In genomic region chr15:64681424-64682024, GRCh38 we compare ENCODE assay signal across 8 cellular contexts.
DNase-seq lines count a peak whose midpoint lies in the region; ATAC-seq and TF ChIP-seq lines count a peak whose summit lies in the region.

No MANE protein-coding gene starts in this region.

- H4K20me1 ChIP-seq in DOHH2 (ENCODE audit: control insufficient read depth, insufficient read depth, low read depth, low read length) = no peaks in the 10 kb centered on the region

- peaks cover 40% of the 10 kb centered on the region for H3K36me3 ChIP-seq in DOHH2 (ENCODE audit: control insufficient read depth, low read length)
- peaks cover 0 to 77% (median 0%) of the 10 kb centered on the region in 3 donors for H3K36me3 ChIP-seq in Peyer's patch

- no peak overlapping the region for H3K4me2 ChIP-seq in DOHH2 (ENCODE audit: low read length)

- H3K9me3 ChIP-seq in DOHH2 (ENCODE audit: control insufficient read depth, insufficient read depth, low read length) = no peaks in the 10 kb centered on the region
- H3K9me3 ChIP-seq in Peyer's patch = no peaks in the 10 kb centered on the region

- no peaks in the 10 kb centered on the region for H3K79me2 ChIP-seq in DOHH2 (ENCODE audit: control insufficient read depth, low read length)

- TF ChIP-seq CTCF in DOHH2 (IDR thresholded peaks at IDR 0.05; ENCODE audit: low read depth, low read length, poor library complexity, severe bottlenecking) (peak; percentile 47), Peyer's patch (IDR thresholded peaks at IDR 0.05) (peak in 4 of 6 experiments; percentile 60 to 88 (median 86))

- H3K27ac ChIP-seq in DOHH2 (ENCODE audit: low read depth, low read length) (no peak overlapping the region), Peyer's patch (no peak overlapping the region)

- DNase-seq in HuH-7 (ENCODE audit: low spot score) (peak; percentile 89), Peyer's patch (peak in 1 of 3 donors; percentile 53), ecto neural progenitor cell (ENCODE audit: low spot score) (peak; percentile 67), lung microvascular endothelial cell (ENCODE audit: low read depth in 2 of 2) (peak; percentile 72 to 78), globus pallidus (ENCODE audit: low spot score) (no peak)

- no peaks in the 10 kb centered on the region for H3K9me2 ChIP-seq in DOHH2 (replicated peaks; ENCODE audit: control insufficient read depth, low read length)

- H3K27me3 ChIP-seq in DOHH2 (ENCODE audit: control insufficient read depth, low read length) (no peaks in the 10 kb centered on the region), Peyer's patch (no peaks in the 10 kb centered on the region)

- H3K4me1 ChIP-seq in DOHH2 (ENCODE audit: control insufficient read depth, low read length) (no peaks in the 10 kb centered on the region), Peyer's patch (peaks cover 0 to under 1% (median 0%) of the 10 kb centered on the region in 4 donors)

- no peak overlapping the region for H3K4me3 ChIP-seq in DOHH2 (ENCODE audit: low read length)
- H3K4me3 ChIP-seq in Peyer's patch = no peak overlapping the region

- ATAC-seq in GM18519 (IDR thresholded peaks at IDR 0.05; ENCODE audit: low FRiP score, unreplicated experiment) = no peak
- no peak for ATAC-seq in HG02870 (IDR thresholded peaks at IDR 0.05; ENCODE audit: unreplicated experiment)

- H3F3A ChIP-seq in DOHH2 (ENCODE audit: control insufficient read depth, insufficient read depth) = no peaks in the 10 kb centered on the region

- no peak for TF ChIP-seq POLR2A in Peyer's patch (IDR thresholded peaks at IDR 0.05)
